1 cellular context compared by ENCODE assay signal in genomic region chr3:40588406-40588805, GRCh38.
TF ChIP-seq lines count a peak whose summit lies in the region.

No MANE protein-coding gene starts in this region.

TF ChIP-seq in GM23338, 12 proteins besides CTCF, POLR2A, EP300 and RAD21 (continued from another document):
- no peak for TF ChIP-seq ZNF462 (CRISPR knock-in tag; IDR thresholded peaks at IDR 0.05)
